In the genomic region with DNA sequence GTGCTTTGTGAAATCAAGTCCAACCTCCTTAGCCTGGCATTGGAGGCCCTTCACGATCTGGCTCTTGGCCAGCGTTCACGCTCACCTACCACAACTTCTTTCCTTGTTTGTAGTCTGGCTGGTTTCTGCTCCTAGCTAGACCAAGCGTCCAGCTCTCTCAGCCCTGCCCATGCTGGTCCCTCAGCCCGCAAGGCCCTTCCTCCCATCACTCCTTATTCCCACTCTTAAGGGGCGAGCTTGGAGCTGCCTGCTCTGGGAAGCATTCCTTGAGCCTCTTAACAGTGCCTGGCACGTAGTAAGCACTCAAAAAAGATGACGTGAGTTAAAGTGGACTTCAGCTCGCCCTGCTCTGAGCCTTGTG, we compare ENCODE assay signal across 1 cellular context.
TF ChIP-seq lines count a peak whose summit lies in the region.

No MANE protein-coding gene starts in this region.

TF ChIP-seq in K562, 482 proteins besides CTCF, POLR2A, EP300 and RAD21 (continued from another document and continues in another):
- TF ChIP-seq TEAD4 (IDR thresholded peaks at IDR 0.05; ENCODE audit: low read length), result no peak
- TF ChIP-seq TEAD4 (CRISPR knock-in tag; IDR thresholded peaks at IDR 0.05; ENCODE audit: borderline replicate concordance), result no peak
- no peak for TF ChIP-seq TAF15 (IDR thresholded peaks at IDR 0.05; ENCODE audit: low read depth, low read length)
- TF ChIP-seq, protein P1, sequence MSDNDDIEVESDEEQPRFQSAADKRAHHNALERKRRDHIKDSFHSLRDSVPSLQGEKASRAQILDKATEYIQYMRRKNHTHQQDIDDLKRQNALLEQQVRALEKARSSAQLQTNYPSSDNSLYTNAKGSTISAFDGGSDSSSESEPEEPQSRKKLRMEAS (CRISPR knock-in tag; IDR thresholded peaks at IDR 0.05), result 0 out of 2 replicates have a peak, but pooled peaks have one; percentile 6
- no peak for TF ChIP-seq KDM4B (IDR thresholded peaks at IDR 0.05; ENCODE audit: borderline replicate concordance in 2 of 2, low read depth in 1 of 2)
- TF ChIP-seq TAF7 (tag; IDR thresholded peaks at IDR 0.05), result 0 out of 2 replicates have a peak, but pooled peaks have one; percentile 8
- TF ChIP-seq TAF1 (IDR thresholded peaks at IDR 0.05; ENCODE audit: control insufficient read depth, extremely low read depth, insufficient read depth, low read length, severe bottlenecking), result no peak
- no peak for TF ChIP-seq CEBPB (tag; IDR thresholded peaks at IDR 0.05)
- no peak for TF ChIP-seq RNF2 (IDR thresholded peaks at IDR 0.05)
- TF ChIP-seq ZNF717 (CRISPR knock-in tag; IDR thresholded peaks at IDR 0.05), result no peak
- TF ChIP-seq, protein P2, sequence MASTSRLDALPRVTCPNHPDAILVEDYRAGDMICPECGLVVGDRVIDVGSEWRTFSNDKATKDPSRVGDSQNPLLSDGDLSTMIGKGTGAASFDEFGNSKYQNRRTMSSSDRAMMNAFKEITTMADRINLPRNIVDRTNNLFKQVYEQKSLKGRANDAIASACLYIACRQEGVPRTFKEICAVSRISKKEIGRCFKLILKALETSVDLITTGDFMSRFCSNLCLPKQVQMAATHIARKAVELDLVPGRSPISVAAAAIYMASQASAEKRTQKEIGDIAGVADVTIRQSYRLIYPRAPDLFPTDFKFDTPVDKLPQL (IDR thresholded peaks at IDR 0.05; ENCODE audit: extremely low read depth, insufficient read length), result no peak
- no peak for TF ChIP-seq TCF3 (CRISPR knock-in tag; IDR thresholded peaks at IDR 0.05)
- no peak for TF ChIP-seq GATAD2B (IDR thresholded peaks at IDR 0.05; ENCODE audit: borderline replicate concordance)
- no peak for TF ChIP-seq MAFF (IDR thresholded peaks at IDR 0.05; ENCODE audit: low read length)
- TF ChIP-seq, protein P3, sequence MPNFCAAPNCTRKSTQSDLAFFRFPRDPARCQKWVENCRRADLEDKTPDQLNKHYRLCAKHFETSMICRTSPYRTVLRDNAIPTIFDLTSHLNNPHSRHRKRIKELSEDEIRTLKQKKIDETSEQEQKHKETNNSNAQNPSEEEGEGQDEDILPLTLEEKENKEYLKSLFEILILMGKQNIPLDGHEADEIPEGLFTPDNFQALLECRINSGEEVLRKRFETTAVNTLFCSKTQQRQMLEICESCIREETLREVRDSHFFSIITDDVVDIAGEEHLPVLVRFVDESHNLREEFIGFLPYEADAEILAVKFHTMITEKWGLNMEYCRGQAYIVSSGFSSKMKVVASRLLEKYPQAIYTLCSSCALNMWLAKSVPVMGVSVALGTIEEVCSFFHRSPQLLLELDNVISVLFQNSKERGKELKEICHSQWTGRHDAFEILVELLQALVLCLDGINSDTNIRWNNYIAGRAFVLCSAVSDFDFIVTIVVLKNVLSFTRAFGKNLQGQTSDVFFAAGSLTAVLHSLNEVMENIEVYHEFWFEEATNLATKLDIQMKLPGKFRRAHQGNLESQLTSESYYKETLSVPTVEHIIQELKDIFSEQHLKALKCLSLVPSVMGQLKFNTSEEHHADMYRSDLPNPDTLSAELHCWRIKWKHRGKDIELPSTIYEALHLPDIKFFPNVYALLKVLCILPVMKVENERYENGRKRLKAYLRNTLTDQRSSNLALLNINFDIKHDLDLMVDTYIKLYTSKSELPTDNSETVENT (CRISPR knock-in tag; IDR thresholded peaks at IDR 0.05), result no peak
- TF ChIP-seq JUN (IDR thresholded peaks at IDR 0.05; ENCODE audit: borderline replicate concordance, low read depth, low read length), result no peak
- TF ChIP-seq JUN (CRISPR knock-in tag; IDR thresholded peaks at IDR 0.05; ENCODE audit: borderline replicate concordance), result no peak; the same call in 1 of the 2 replicates
- no peak for TF ChIP-seq NUFIP1 (IDR thresholded peaks at IDR 0.05; ENCODE audit: partially characterized antibody)
- TF ChIP-seq DPF2 (IDR thresholded peaks at IDR 0.05), result no peak
- no peak for TF ChIP-seq KHSRP (IDR thresholded peaks at IDR 0.05)
- TF ChIP-seq HCFC1 (IDR thresholded peaks at IDR 0.05; ENCODE audit: low read depth, low read length), result no peak
- no peak for TF ChIP-seq TBP (optimal IDR thresholded peaks at IDR 0.05; ENCODE audit: low read depth, low read length)
- TF ChIP-seq KDM5B (IDR thresholded peaks at IDR 0.05; ENCODE audit: insufficient replicate concordance, low read depth, low read length), result no peak
- TF ChIP-seq CREB1 (IDR thresholded peaks at IDR 0.05), result no peak
- peak; percentile 13; the same call in 1 of the 2 replicates for TF ChIP-seq CREB1 (CRISPR knock-in tag; IDR thresholded peaks at IDR 0.05)
- TF ChIP-seq ZNF324 (CRISPR knock-in tag; IDR thresholded peaks at IDR 0.05), result no peak
- TF ChIP-seq ZFP30 (CRISPR knock-in tag; IDR thresholded peaks at IDR 0.05; ENCODE audit: borderline replicate concordance), result no peak
- TF ChIP-seq NFRKB (IDR thresholded peaks at IDR 0.05; ENCODE audit: low read depth), result peak; percentile 9; the same call in 1 of the 2 replicates
- TF ChIP-seq, protein P4, sequence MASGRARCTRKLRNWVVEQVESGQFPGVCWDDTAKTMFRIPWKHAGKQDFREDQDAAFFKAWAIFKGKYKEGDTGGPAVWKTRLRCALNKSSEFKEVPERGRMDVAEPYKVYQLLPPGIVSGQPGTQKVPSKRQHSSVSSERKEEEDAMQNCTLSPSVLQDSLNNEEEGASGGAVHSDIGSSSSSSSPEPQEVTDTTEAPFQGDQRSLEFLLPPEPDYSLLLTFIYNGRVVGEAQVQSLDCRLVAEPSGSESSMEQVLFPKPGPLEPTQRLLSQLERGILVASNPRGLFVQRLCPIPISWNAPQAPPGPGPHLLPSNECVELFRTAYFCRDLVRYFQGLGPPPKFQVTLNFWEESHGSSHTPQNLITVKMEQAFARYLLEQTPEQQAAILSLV (tag; IDR thresholded peaks at IDR 0.05), result no peak
- TF ChIP-seq, protein P5, sequence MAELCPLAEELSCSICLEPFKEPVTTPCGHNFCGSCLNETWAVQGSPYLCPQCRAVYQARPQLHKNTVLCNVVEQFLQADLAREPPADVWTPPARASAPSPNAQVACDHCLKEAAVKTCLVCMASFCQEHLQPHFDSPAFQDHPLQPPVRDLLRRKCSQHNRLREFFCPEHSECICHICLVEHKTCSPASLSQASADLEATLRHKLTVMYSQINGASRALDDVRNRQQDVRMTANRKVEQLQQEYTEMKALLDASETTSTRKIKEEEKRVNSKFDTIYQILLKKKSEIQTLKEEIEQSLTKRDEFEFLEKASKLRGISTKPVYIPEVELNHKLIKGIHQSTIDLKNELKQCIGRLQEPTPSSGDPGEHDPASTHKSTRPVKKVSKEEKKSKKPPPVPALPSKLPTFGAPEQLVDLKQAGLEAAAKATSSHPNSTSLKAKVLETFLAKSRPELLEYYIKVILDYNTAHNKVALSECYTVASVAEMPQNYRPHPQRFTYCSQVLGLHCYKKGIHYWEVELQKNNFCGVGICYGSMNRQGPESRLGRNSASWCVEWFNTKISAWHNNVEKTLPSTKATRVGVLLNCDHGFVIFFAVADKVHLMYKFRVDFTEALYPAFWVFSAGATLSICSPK (IDR thresholded peaks at IDR 0.05; ENCODE audit: borderline replicate concordance), result no peak
- no peak for TF ChIP-seq PYGO2 (tag; IDR thresholded peaks at IDR 0.05)
- no peak for TF ChIP-seq MEIS2 (IDR thresholded peaks at IDR 0.05; ENCODE audit: partially characterized antibody)
- TF ChIP-seq, protein P6, sequence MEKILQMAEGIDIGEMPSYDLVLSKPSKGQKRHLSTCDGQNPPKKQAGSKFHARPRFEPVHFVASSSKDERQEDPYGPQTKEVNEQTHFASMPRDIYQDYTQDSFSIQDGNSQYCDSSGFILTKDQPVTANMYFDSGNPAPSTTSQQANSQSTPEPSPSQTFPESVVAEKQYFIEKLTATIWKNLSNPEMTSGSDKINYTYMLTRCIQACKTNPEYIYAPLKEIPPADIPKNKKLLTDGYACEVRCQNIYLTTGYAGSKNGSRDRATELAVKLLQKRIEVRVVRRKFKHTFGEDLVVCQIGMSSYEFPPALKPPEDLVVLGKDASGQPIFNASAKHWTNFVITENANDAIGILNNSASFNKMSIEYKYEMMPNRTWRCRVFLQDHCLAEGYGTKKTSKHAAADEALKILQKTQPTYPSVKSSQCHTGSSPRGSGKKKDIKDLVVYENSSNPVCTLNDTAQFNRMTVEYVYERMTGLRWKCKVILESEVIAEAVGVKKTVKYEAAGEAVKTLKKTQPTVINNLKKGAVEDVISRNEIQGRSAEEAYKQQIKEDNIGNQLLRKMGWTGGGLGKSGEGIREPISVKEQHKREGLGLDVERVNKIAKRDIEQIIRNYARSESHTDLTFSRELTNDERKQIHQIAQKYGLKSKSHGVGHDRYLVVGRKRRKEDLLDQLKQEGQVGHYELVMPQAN (IDR thresholded peaks at IDR 0.05; ENCODE audit: borderline replicate concordance), result no peak
- TF ChIP-seq KAT2B (IDR thresholded peaks at IDR 0.05; ENCODE audit: low read depth, low read length), result no peak
- TF ChIP-seq MYBL2 (IDR thresholded peaks at IDR 0.05; ENCODE audit: low read depth), result no peak
- no peak for TF ChIP-seq MYBL2 (CRISPR knock-in tag; IDR thresholded peaks at IDR 0.05; ENCODE audit: borderline replicate concordance)
- no peak for TF ChIP-seq EGR1 (conservative IDR thresholded peaks at IDR 0.05)
- TF ChIP-seq, protein P7, sequence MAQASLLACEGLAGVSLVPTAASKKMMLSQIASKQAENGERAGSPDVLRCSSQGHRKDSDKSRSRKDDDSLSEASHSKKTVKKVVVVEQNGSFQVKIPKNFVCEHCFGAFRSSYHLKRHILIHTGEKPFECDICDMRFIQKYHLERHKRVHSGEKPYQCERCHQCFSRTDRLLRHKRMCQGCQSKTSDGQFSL (CRISPR knock-in tag; IDR thresholded peaks at IDR 0.05), result no peak
- TF ChIP-seq, protein P7 (tag; IDR thresholded peaks at IDR 0.05), result no peak
- TF ChIP-seq ZSCAN32 (CRISPR knock-in tag; IDR thresholded peaks at IDR 0.05), result no peak
- TF ChIP-seq, protein P8, sequence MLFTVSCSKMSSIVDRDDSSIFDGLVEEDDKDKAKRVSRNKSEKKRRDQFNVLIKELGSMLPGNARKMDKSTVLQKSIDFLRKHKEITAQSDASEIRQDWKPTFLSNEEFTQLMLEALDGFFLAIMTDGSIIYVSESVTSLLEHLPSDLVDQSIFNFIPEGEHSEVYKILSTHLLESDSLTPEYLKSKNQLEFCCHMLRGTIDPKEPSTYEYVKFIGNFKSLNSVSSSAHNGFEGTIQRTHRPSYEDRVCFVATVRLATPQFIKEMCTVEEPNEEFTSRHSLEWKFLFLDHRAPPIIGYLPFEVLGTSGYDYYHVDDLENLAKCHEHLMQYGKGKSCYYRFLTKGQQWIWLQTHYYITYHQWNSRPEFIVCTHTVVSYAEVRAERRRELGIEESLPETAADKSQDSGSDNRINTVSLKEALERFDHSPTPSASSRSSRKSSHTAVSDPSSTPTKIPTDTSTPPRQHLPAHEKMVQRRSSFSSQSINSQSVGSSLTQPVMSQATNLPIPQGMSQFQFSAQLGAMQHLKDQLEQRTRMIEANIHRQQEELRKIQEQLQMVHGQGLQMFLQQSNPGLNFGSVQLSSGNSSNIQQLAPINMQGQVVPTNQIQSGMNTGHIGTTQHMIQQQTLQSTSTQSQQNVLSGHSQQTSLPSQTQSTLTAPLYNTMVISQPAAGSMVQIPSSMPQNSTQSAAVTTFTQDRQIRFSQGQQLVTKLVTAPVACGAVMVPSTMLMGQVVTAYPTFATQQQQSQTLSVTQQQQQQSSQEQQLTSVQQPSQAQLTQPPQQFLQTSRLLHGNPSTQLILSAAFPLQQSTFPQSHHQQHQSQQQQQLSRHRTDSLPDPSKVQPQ (CRISPR knock-in tag; IDR thresholded peaks at IDR 0.05; ENCODE audit: borderline replicate concordance), result no peak; the same call in 1 of the 2 replicates
- peak; percentile 11; the same call in 1 of the 2 replicates for TF ChIP-seq CBFB (CRISPR knock-in tag; IDR thresholded peaks at IDR 0.05)
- TF ChIP-seq YBX1 (IDR thresholded peaks at IDR 0.05), result no peak
- TF ChIP-seq HDAC6 (IDR thresholded peaks at IDR 0.05; ENCODE audit: low read depth, low read length), result no peak
- no peak for TF ChIP-seq MCM3 (IDR thresholded peaks at IDR 0.05)
- TF ChIP-seq, protein P9, sequence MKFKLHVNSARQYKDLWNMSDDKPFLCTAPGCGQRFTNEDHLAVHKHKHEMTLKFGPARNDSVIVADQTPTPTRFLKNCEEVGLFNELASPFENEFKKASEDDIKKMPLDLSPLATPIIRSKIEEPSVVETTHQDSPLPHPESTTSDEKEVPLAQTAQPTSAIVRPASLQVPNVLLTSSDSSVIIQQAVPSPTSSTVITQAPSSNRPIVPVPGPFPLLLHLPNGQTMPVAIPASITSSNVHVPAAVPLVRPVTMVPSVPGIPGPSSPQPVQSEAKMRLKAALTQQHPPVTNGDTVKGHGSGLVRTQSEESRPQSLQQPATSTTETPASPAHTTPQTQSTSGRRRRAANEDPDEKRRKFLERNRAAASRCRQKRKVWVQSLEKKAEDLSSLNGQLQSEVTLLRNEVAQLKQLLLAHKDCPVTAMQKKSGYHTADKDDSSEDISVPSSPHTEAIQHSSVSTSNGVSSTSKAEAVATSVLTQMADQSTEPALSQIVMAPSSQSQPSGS (CRISPR knock-in tag; IDR thresholded peaks at IDR 0.05), result no peak
- no peak for TF ChIP-seq CXXC5 (CRISPR knock-in tag; IDR thresholded peaks at IDR 0.05)
- TF ChIP-seq ZNF431 (CRISPR knock-in tag; IDR thresholded peaks at IDR 0.05), result no peak; the same call in 1 of the 2 replicates
- no peak for TF ChIP-seq NCOA6 (IDR thresholded peaks at IDR 0.05)
- TF ChIP-seq, protein P10, sequence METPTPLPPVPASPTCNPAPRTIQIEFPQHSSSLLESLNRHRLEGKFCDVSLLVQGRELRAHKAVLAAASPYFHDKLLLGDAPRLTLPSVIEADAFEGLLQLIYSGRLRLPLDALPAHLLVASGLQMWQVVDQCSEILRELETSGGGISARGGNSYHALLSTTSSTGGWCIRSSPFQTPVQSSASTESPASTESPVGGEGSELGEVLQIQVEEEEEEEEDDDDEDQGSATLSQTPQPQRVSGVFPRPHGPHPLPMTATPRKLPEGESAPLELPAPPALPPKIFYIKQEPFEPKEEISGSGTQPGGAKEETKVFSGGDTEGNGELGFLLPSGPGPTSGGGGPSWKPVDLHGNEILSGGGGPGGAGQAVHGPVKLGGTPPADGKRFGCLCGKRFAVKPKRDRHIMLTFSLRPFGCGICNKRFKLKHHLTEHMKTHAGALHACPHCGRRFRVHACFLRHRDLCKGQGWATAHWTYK (CRISPR knock-in tag; IDR thresholded peaks at IDR 0.05), result 0 out of 2 replicates have a peak, but pooled peaks have one; percentile 9
- TF ChIP-seq ZNF77 (CRISPR knock-in tag; IDR thresholded peaks at IDR 0.05), result no peak
- no peak for TF ChIP-seq ILF3 (IDR thresholded peaks at IDR 0.05; ENCODE audit: borderline replicate concordance)
- no peak for TF ChIP-seq TOE1 (IDR thresholded peaks at IDR 0.05; ENCODE audit: borderline replicate concordance)
- no peak for TF ChIP-seq TOE1 (CRISPR knock-in tag; IDR thresholded peaks at IDR 0.05; ENCODE audit: borderline replicate concordance, low read depth)
- no peak; the same call in 1 of the 2 replicates for TF ChIP-seq ZNF311 (CRISPR knock-in tag; IDR thresholded peaks at IDR 0.05)
- TF ChIP-seq ZNF354B (CRISPR knock-in tag; IDR thresholded peaks at IDR 0.05), result no peak
- no peak for TF ChIP-seq POLR2AphosphoS5 (IDR thresholded peaks at IDR 0.05; ENCODE audit: control insufficient read depth, insufficient read depth, low read depth, low read length)
- TF ChIP-seq ZFPM2 (CRISPR knock-in tag; IDR thresholded peaks at IDR 0.05), result 0 out of 2 replicates have a peak, but pooled peaks have one; percentile 41
- TF ChIP-seq PML (IDR thresholded peaks at IDR 0.05; ENCODE audit: low read length), result no peak
- TF ChIP-seq TRIM28 (IDR thresholded peaks at IDR 0.05), result no peak
